Comparison of ENCODE assay signal across 19 cellular contexts in genomic region chr20:4488407-4489339, GRCh38.
A peak's percentile ranks its signal among the peaks of the same experiment; 100 is the strongest.
DNase-seq lines count a peak whose midpoint lies in the region; TF ChIP-seq lines count a peak whose summit lies in the region.
"Had no signal": no experiment of that assay in that cellular context is flagged by ENCODE, and none has a peak within 500 bp of the region (broad histone marks: within the 10 kb centered on the region; RNA-seq: fewer than 3 reads in every experiment).

No MANE protein-coding gene starts in this region.

- peaks cover 0 to 6% of the 10 kb centered on the region in 2 donors for H3K4me1 ChIP-seq in ascending aorta
- H3K4me1 ChIP-seq in prostate gland (replicated peaks): no peaks in the 10 kb centered on the region
- H3K4me1 ChIP-seq in BE2C: no peaks in the 10 kb centered on the region

- WGBS in prostate gland: 92% methylated on average over 9 of the region's 9 CpGs

- TF ChIP-seq CTCF in ascending aorta (IDR thresholded peaks at IDR 0.05) (no peak), prostate gland (IDR thresholded peaks at IDR 0.05) (no peak), BE2C (IDR thresholded peaks at IDR 0.05; ENCODE audit: low read depth, low read length) (no peak)

- peak; percentile 68 for DNase-seq in AG08395 (ENCODE audit: low spot score)
- DNase-seq in HT1080 (ENCODE audit: low read depth): peak; percentile 76
- peak in 1 of 2 donors; percentile 71 for DNase-seq in ascending aorta (ENCODE audit: low spot score in 2 of 2)
- peak; percentile 33 for DNase-seq in glomerular visceral epithelial cell (ENCODE audit: extremely low spot score)
- DNase-seq in NCI-H2081 (lab: John Stamatoyannopoulos, UW): no peak
- no peak for DNase-seq in prostate gland (ENCODE audit: low spot score)
- DNase-seq in BE2C: no peak
- no peak for DNase-seq in Ammon's horn (ENCODE audit: low spot score)
- DNase-seq: activated CD4-positive, alpha-beta T cell treated with anti-CD3 and anti-CD28 coated beads for 48 hours; activated T-cell treated with anti-CD3 and anti-CD28 coated beads, Interleukin-2, amount 50 U/mL, for 24 hours; dermis blood vessel endothelial cell; mucosa of descending colon; NCI-H187; NCI-H526; spleen; substantia nigra; T-helper 2 cell had no signal

- H3K9me3 ChIP-seq in ascending aorta (no peaks in the 10 kb centered on the region), prostate gland (no peaks in the 10 kb centered on the region), BE2C (no peaks in the 10 kb centered on the region)
- H3K9me3 ChIP-seq: BLaER1 treated with 17β-estradiol and CSF1 and Interleukin-3, amounts not matched to agents 10 nM and 100 nM; mucosa of descending colon; spleen had no signal

- intact Hi-C loops in ascending aorta (cut with DNase I): loop anchor here (5.0 kb wide), 1 partner anchor 51 kb away; no protein-coding TSS in a partner anchor
- intact Hi-C loops in prostate gland (cut with DNase I): no loop called here

- no peak for TF ChIP-seq POLR2A in prostate gland (IDR thresholded peaks at IDR 0.05)

- no peaks in the 10 kb centered on the region for H3K27me3 ChIP-seq in ascending aorta
- H3K27me3 ChIP-seq in prostate gland (replicated peaks; ENCODE audit: insufficient read depth): no peaks in the 10 kb centered on the region
- peaks cover 5% of the 10 kb centered on the region; the same call in 1 of the 2 replicates for H3K27me3 ChIP-seq in BE2C
- H3K27me3 ChIP-seq: BLaER1 treated with 17β-estradiol and CSF1 and Interleukin-3, amounts not matched to agents 10 nM and 100 nM had no signal

- H3K36me3 ChIP-seq in ascending aorta: no peaks in the 10 kb centered on the region
- H3K36me3 ChIP-seq in prostate gland: no peaks in the 10 kb centered on the region
- H3K36me3 ChIP-seq in BE2C: no peaks in the 10 kb centered on the region
- H3K36me3 ChIP-seq: BLaER1 treated with 17β-estradiol and CSF1 and Interleukin-3, amounts not matched to agents 10 nM and 100 nM; spleen had no signal

- H3K27ac ChIP-seq in ascending aorta: peak overlapping the region; percentile 24 to 33
- no peak overlapping the region for H3K27ac ChIP-seq in prostate gland
- H3K27ac ChIP-seq: BLaER1 treated with 17β-estradiol and CSF1 and Interleukin-3, amounts not matched to agents 10 nM and 100 nM; spleen had no signal

- H3K4me3 ChIP-seq in ascending aorta (no peak overlapping the region), prostate gland (no peak overlapping the region), BE2C (ENCODE audit: low read depth, low read length) (no peak overlapping the region)
- H3K4me3 ChIP-seq: BLaER1 treated with 17β-estradiol and CSF1 and Interleukin-3, amounts not matched to agents 10 nM and 100 nM; GM12878; mucosa of descending colon; spleen had no signal

Comparison
In these comparisons a context has a peak if more than half of its experiments do, and no peak if none do; other contexts are left out.
1. DNase-seq: peak in AG08395 (single experiment), HT1080 (single experiment) and glomerular visceral epithelial cell (single experiment); none in NCI-H2081 (0 of 2), prostate gland (single experiment), BE2C (single experiment) and Ammon's horn (single experiment).
2. H3K27ac ChIP-seq: peak in ascending aorta (2 of 2); none in prostate gland (0 of 2).